In genomic region chr1:78003070-78003751, GRCh38 we compare ENCODE assay signal across 8 cellular contexts. TPM values are rescaled to one million over a fixed set of nuclear protein-coding genes. Genes with fewer than 3 reads are reported as not detected.
DNase-seq lines count a peak whose midpoint lies in the region; ATAC-seq, FAIRE-seq and TF ChIP-seq lines count a peak whose summit lies in the region.

No MANE protein-coding gene starts in this region.

- H3K9ac ChIP-seq in stomach smooth muscle (ENCODE audit: low read length in 2 of 2): no peak overlapping the region

- H3K27ac Mint-ChIP-seq in T-helper 1 cell treated with Interleukin-12 subunit alpha and Interleukin-12 subunit beta and Interleukin-4 antibody, amounts not matched to agents 30 μg/mL and 1 μg/mL, for 36 hours: peak overlapping the region; percentile 64

- DNase-seq in T-helper 1 cell (no peak), ecto neural progenitor cell (ENCODE audit: low spot score) (no peak), AG08396 (ENCODE audit: low spot score) (no peak), NCI-H1417 treated with DMSO at 0.1 percent for 48 hours (lab: John Stamatoyannopoulos, UW) (no peak)

- TF ChIP-seq POLR2A in gastroesophageal sphincter (IDR thresholded peaks at IDR 0.05): no peak

- no peaks in the 10 kb centered on the region for H3K9me3 Mint-ChIP-seq in T-helper 1 cell treated with Interleukin-12 subunit alpha and Interleukin-12 subunit beta and Interleukin-4 antibody, amounts not matched to agents 30 μg/mL and 1 μg/mL, for 36 hours

- H3K27me3 ChIP-seq in gastroesophageal sphincter (no peaks in the 10 kb centered on the region), stomach smooth muscle (ENCODE audit: control insufficient read depth in 1 of 2, insufficient read depth in 2 of 2, low read length in 2 of 2) (no peaks in the 10 kb centered on the region)

- H3K4me1 ChIP-seq in gastroesophageal sphincter (peaks cover 0 to 28% (median 2%) of the 10 kb centered on the region in 3 donors), stomach smooth muscle (ENCODE audit: control insufficient read depth, insufficient read depth, low read length) (no peaks in the 10 kb centered on the region)

- H3K4me3 Mint-ChIP-seq in T-helper 1 cell treated with Interleukin-12 subunit alpha and Interleukin-12 subunit beta and Interleukin-4 antibody, amounts not matched to agents 30 μg/mL and 1 μg/mL, for 36 hours: no peak overlapping the region

- H3K4me3 ChIP-seq in gastroesophageal sphincter (peak overlapping the region; percentile 62 to 100), stomach smooth muscle (ENCODE audit: low read length in 2 of 2) (no peak overlapping the region)

- H3K36me3 Mint-ChIP-seq in T-helper 1 cell treated with Interleukin-12 subunit alpha and Interleukin-12 subunit beta and Interleukin-4 antibody, amounts not matched to agents 30 μg/mL and 1 μg/mL, for 36 hours (ENCODE audit: low read depth): peaks cover 3% of the 10 kb centered on the region

- WGBS in gastroesophageal sphincter (ENCODE audit: low coverage in 1 of 2), 2 donors: 43 to 44% methylated on average over 3 of the region's 3 CpGs

- no peaks in the 10 kb centered on the region for H3K36me3 ChIP-seq in gastroesophageal sphincter
- H3K36me3 ChIP-seq in stomach smooth muscle (ENCODE audit: control insufficient read depth in 2 of 2, insufficient read depth in 2 of 2, low read length in 2 of 2): no peaks in the 10 kb centered on the region

- no peak for TF ChIP-seq CTCF in gastroesophageal sphincter (IDR thresholded peaks at IDR 0.05)

- FAIRE-seq in TTC549 (lab: Jason Lieb, UNC): peak; percentile 70

- peak overlapping the region; percentile 87 to 100 (median 91) for H3K27ac ChIP-seq in gastroesophageal sphincter
- peak overlapping the region; percentile 12 for H3K27ac ChIP-seq in stomach smooth muscle (ENCODE audit: low read length)

- ATAC-seq in gastroesophageal sphincter: no peak

- peaks cover 3% of the 10 kb centered on the region for H3K27me3 Mint-ChIP-seq in T-helper 1 cell treated with Interleukin-12 subunit alpha and Interleukin-12 subunit beta and Interleukin-4 antibody, amounts not matched to agents 30 μg/mL and 1 μg/mL, for 36 hours (ENCODE audit: low read depth)

- H3K9me3 ChIP-seq in gastroesophageal sphincter: no peaks in the 10 kb centered on the region
- no peaks in the 10 kb centered on the region for H3K9me3 ChIP-seq in stomach smooth muscle (ENCODE audit: control insufficient read depth in 2 of 2, low read length in 2 of 2)

- H3K4me1 Mint-ChIP-seq in T-helper 1 cell treated with Interleukin-12 subunit alpha and Interleukin-12 subunit beta and Interleukin-4 antibody, amounts not matched to agents 30 μg/mL and 1 μg/mL, for 36 hours (ENCODE audit: low read depth): peaks cover 24% of the 10 kb centered on the region

- TF ChIP-seq EP300 in gastroesophageal sphincter (IDR thresholded peaks at IDR 0.05): no peak

RNA-seq across cellular contexts. Expression of gene DNAJB4, which starts 1.5 kb away (rescaled TPM):
- 100 to 1,000 TPM in 1 of 4 donors, 10 to 100 TPM in 3; 74.1 to 123 (median 86.0) TPM for total RNA-seq in gastroesophageal sphincter

RNA-seq across cellular contexts. Expression of gene FUBP1, which starts 24.3 kb away (rescaled TPM):
- 100 to 1,000 TPM in 1 of 4 donors, 10 to 100 TPM in 3; 46.9 to 135 (median 68.5) TPM for total RNA-seq in gastroesophageal sphincter

RNA-seq across cellular contexts. Expression of gene GIPC2, which starts 42.6 kb away (rescaled TPM):
- 1 to 10 TPM; 2.2 to 9.0 (median 5.5) TPM for total RNA-seq in gastroesophageal sphincter

Comparison
In these comparisons a context has a peak if more than half of its experiments do, and no peak if none do; other contexts are left out.
1. H3K4me3 ChIP-seq: peak in gastroesophageal sphincter (2 of 2); none in stomach smooth muscle (0 of 2).